ENCODE assay signal across 1 cellular context in the genomic region with DNA sequence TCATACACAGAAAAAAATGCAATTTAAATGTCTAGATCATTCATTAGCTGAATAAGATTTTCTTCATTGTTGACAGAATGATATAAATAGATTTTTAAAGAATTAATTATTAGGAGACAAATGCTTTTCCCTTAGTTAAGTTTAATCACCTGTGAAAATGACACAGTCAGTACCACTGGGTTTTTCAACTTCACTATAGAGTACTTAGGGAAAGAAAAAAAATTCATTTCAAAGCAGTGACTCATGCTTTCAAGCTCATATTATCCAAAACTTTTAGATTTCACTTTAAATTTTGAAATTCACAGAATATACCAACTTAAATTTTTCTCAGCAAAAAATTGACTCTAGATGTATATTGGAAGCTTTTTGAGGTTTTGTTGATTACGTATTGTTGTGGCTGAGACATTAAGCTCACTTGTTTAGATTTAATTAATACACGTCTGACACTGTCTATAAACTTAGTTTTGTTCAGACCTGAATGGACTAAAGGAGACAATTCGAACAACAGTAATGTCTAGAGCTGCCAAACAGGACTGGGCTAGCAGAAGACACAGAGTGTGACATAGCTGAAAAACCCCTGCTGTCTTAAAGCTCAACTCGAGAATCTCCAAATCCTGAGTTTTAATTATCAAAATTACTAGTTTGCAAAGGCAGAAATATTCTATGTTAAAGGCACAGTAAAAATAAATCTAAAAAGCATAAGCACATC.
TF ChIP-seq lines count a peak whose summit lies in the region.

No MANE protein-coding gene starts in this region.

TF ChIP-seq in neural cell, 6 proteins besides CTCF, POLR2A, EP300 and RAD21 (continued from another document):
- TF ChIP-seq, protein P1, sequence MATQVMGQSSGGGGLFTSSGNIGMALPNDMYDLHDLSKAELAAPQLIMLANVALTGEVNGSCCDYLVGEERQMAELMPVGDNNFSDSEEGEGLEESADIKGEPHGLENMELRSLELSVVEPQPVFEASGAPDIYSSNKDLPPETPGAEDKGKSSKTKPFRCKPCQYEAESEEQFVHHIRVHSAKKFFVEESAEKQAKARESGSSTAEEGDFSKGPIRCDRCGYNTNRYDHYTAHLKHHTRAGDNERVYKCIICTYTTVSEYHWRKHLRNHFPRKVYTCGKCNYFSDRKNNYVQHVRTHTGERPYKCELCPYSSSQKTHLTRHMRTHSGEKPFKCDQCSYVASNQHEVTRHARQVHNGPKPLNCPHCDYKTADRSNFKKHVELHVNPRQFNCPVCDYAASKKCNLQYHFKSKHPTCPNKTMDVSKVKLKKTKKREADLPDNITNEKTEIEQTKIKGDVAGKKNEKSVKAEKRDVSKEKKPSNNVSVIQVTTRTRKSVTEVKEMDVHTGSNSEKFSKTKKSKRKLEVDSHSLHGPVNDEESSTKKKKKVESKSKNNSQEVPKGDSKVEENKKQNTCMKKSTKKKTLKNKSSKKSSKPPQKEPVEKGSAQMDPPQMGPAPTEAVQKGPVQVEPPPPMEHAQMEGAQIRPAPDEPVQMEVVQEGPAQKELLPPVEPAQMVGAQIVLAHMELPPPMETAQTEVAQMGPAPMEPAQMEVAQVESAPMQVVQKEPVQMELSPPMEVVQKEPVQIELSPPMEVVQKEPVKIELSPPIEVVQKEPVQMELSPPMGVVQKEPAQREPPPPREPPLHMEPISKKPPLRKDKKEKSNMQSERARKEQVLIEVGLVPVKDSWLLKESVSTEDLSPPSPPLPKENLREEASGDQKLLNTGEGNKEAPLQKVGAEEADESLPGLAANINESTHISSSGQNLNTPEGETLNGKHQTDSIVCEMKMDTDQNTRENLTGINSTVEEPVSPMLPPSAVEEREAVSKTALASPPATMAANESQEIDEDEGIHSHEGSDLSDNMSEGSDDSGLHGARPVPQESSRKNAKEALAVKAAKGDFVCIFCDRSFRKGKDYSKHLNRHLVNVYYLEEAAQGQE (IDR thresholded peaks at IDR 0.05; ENCODE audit: borderline replicate concordance): no peak
- no peak for TF ChIP-seq EZH2 (IDR thresholded peaks at IDR 0.05; ENCODE audit: borderline replicate concordance, insufficient read depth, low read length, poor library complexity, severe bottlenecking)
- TF ChIP-seq SMC3 (conservative IDR thresholded peaks at IDR 0.05; ENCODE audit: poor library complexity): no peak
- TF ChIP-seq TAF1 (IDR thresholded peaks at IDR 0.05; ENCODE audit: low read depth): no peak
- no peak for TF ChIP-seq POLR2AphosphoS5 (IDR thresholded peaks at IDR 0.05)
TF ChIP-seq in neural cell: peak in this region for 0.
